ENCODE assay signal across 1 cellular context in the genomic region with DNA sequence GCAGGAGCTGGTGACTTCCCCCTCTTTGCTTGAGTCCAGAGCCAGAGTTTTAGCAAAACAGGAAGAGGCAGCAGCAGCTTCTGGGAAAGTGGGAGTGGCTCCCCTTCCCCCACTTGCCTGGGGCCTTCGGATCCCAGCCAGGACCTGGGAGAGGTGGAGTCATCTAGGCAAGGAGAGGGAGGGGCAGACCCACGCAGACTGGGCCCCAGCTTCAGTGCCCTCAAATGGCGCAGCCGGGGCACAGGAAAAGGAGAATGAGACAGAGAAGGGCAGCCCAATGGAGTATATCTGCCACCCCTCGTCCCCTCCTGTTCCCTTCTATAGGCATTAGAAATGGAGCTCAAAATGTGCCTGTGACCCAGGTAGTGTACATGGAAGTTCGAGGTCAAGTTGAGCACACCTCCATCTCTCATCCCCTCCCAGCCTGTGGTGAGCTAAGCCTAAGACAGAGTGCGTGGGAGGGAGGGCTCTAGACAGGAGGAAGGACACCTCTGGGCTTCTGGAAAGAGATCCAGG.
TF ChIP-seq lines count a peak whose summit lies in the region.

No MANE protein-coding gene starts in this region.

TF ChIP-seq in HEK293, 187 proteins besides CTCF, POLR2A, EP300 and RAD21 (continued from another document):
- TF ChIP-seq, protein P1, sequence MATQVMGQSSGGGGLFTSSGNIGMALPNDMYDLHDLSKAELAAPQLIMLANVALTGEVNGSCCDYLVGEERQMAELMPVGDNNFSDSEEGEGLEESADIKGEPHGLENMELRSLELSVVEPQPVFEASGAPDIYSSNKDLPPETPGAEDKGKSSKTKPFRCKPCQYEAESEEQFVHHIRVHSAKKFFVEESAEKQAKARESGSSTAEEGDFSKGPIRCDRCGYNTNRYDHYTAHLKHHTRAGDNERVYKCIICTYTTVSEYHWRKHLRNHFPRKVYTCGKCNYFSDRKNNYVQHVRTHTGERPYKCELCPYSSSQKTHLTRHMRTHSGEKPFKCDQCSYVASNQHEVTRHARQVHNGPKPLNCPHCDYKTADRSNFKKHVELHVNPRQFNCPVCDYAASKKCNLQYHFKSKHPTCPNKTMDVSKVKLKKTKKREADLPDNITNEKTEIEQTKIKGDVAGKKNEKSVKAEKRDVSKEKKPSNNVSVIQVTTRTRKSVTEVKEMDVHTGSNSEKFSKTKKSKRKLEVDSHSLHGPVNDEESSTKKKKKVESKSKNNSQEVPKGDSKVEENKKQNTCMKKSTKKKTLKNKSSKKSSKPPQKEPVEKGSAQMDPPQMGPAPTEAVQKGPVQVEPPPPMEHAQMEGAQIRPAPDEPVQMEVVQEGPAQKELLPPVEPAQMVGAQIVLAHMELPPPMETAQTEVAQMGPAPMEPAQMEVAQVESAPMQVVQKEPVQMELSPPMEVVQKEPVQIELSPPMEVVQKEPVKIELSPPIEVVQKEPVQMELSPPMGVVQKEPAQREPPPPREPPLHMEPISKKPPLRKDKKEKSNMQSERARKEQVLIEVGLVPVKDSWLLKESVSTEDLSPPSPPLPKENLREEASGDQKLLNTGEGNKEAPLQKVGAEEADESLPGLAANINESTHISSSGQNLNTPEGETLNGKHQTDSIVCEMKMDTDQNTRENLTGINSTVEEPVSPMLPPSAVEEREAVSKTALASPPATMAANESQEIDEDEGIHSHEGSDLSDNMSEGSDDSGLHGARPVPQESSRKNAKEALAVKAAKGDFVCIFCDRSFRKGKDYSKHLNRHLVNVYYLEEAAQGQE (tag by site-specific recombination; IDR thresholded peaks at IDR 0.05): no peak
- TF ChIP-seq SP3 (tag by site-specific recombination; IDR thresholded peaks at IDR 0.05) (peak; percentile 57), ZNF335 (tag by site-specific recombination; conservative IDR thresholded peaks at IDR 0.05) (peak; percentile 57), ZNF350 (tag by site-specific recombination; IDR thresholded peaks at IDR 0.05) (no peak), ZNF324 (tag by site-specific recombination; IDR thresholded peaks at IDR 0.05) (peak; percentile 32; the same call in 1 of the 2 replicates), ZNF280C (tag by site-specific recombination; IDR thresholded peaks at IDR 0.05) (no peak), KLF10 (tag by site-specific recombination; IDR thresholded peaks at IDR 0.05) (0 out of 2 replicates have a peak, but pooled peaks have one; percentile 42), ZNF548 (tag by site-specific recombination; IDR thresholded peaks at IDR 0.05) (no peak), PRDM10 (tag by site-specific recombination; IDR thresholded peaks at IDR 0.05) (peak; percentile 91), GLIS1 (tag by site-specific recombination; IDR thresholded peaks at IDR 0.05) (peak; percentile 91), ZNF624 (tag by site-specific recombination; IDR thresholded peaks at IDR 0.05) (no peak), ZNF596 (tag by site-specific recombination; IDR thresholded peaks at IDR 0.05) (no peak), IKZF3 (tag by site-specific recombination; IDR thresholded peaks at IDR 0.05) (peak; percentile 36; the same call in 1 of the 2 replicates), ZBTB20 (tag by site-specific recombination; IDR thresholded peaks at IDR 0.05) (no peak), KLF9 (tag by site-specific recombination; IDR thresholded peaks at IDR 0.05; ENCODE audit: low read depth) (peak; percentile 86), ZNF184 (tag by site-specific recombination; IDR thresholded peaks at IDR 0.05) (no peak), ZBTB1 (tag by site-specific recombination; IDR thresholded peaks at IDR 0.05) (no peak), ZNF266 (tag by site-specific recombination; IDR thresholded peaks at IDR 0.05; ENCODE audit: low read depth) (no peak), KLF16 (tag by site-specific recombination; IDR thresholded peaks at IDR 0.05) (0 out of 2 replicates have a peak, but pooled peaks have one; percentile 30), EGR2 (tag by site-specific recombination; IDR thresholded peaks at IDR 0.05; ENCODE audit: low read depth) (peak; percentile 72), HIC1 (tag by site-specific recombination; IDR thresholded peaks at IDR 0.05) (peak; percentile 58), ZFHX2 (tag by site-specific recombination; conservative IDR thresholded peaks at IDR 0.05) (peak; percentile 80)
- TF ChIP-seq, protein P2, sequence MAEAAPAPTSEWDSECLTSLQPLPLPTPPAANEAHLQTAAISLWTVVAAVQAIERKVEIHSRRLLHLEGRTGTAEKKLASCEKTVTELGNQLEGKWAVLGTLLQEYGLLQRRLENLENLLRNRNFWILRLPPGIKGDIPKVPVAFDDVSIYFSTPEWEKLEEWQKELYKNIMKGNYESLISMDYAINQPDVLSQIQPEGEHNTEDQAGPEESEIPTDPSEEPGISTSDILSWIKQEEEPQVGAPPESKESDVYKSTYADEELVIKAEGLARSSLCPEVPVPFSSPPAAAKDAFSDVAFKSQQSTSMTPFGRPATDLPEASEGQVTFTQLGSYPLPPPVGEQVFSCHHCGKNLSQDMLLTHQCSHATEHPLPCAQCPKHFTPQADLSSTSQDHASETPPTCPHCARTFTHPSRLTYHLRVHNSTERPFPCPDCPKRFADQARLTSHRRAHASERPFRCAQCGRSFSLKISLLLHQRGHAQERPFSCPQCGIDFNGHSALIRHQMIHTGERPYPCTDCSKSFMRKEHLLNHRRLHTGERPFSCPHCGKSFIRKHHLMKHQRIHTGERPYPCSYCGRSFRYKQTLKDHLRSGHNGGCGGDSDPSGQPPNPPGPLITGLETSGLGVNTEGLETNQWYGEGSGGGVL (tag by site-specific recombination; IDR thresholded peaks at IDR 0.05): peak; percentile 76
